In the genomic region with DNA sequence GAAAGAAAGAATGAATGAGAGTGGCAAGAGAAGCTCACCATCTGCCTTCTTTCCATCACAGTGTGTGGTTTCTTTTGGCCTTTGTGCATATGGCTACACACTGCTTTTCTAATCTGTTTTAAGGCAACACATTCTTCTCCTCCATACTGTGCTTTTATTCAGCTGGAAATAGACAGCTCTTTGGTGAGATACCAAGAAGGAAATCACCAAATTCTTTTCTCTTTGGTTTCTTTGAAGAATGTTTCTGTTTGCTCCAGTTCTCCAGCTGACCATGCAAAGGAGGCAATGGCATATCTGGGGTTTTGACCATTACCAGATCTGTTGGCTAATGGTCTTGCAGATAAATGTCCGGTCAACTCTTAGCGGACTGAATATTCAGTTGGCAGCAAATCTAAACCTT, we compare ENCODE assay signal across 18 cellular contexts. TPM values are rescaled to one million over a fixed set of nuclear protein-coding genes. Genes with fewer than 3 reads are reported as not detected.
DNase-seq lines count a peak whose midpoint lies in the region; ATAC-seq and TF ChIP-seq lines count a peak whose summit lies in the region.
"Had no signal": no experiment of that assay in that cellular context is flagged by ENCODE, and none has a peak within 500 bp of the region (broad histone marks: within the 10 kb centered on the region; RNA-seq: fewer than 3 reads in every experiment).

No MANE protein-coding gene starts in this region.

- intact Hi-C loops in left ventricle myocardium inferior (cut with micrococcal nuclease): no loop called here
- intact Hi-C loops in Right ventricle myocardium inferior (cut with DNase I): no loop called here
- intact Hi-C loops in left lung (cut with DNase I): no loop called here

- H3K27ac ChIP-seq in left ventricle myocardium inferior (replicated peaks) (peak overlapping the region; percentile 8), left lung (no peak overlapping the region)
- H3K27ac ChIP-seq: C4-2B, GM23248 had no signal

- no peaks in the 10 kb centered on the region for H3K9me3 ChIP-seq in left ventricle myocardium inferior (replicated peaks)
- H3K9me3 ChIP-seq in left lung: no peaks in the 10 kb centered on the region
- H3K9me3 ChIP-seq: BE2C had no signal

- H3K27me3 ChIP-seq in left ventricle myocardium inferior (ENCODE audit: low read depth): no peaks in the 10 kb centered on the region
- no peaks in the 10 kb centered on the region for H3K27me3 ChIP-seq in left lung
- H3K27me3 ChIP-seq: BE2C had no signal

- no peak for TF ChIP-seq CTCF in left ventricle myocardium inferior (IDR thresholded peaks at IDR 0.05; ENCODE audit: borderline replicate concordance)
- no peak for TF ChIP-seq CTCF in left lung (IDR thresholded peaks at IDR 0.05)

- H3K4me3 ChIP-seq in left ventricle myocardium inferior (no peak overlapping the region), left lung (no peak overlapping the region)
- H3K4me3 ChIP-seq: GM12878, GM23248 had no signal

- DNase-seq in left ventricle myocardium inferior (no peak), Right ventricle myocardium inferior (ENCODE audit: missing footprints) (no peak), astrocyte of the hippocampus (ENCODE audit: low read depth, low spot score) (peak; percentile 30), left lung (no peak), NCI-H1694 treated with DMSO at 0.1 percent for 48 hours (lab: John Stamatoyannopoulos, UW) (no peak), Ammon's horn (ENCODE audit: low spot score) (no peak), SKM-1 (lab: John Stamatoyannopoulos, UW; ENCODE audit: unreplicated experiment) (no peak)
- DNase-seq: 8988T; BE2C; CD4-positive, alpha-beta memory T cell; COR-L47; GM23248; H7; KG1 had no signal

- H3K4me1 ChIP-seq in left ventricle myocardium inferior (peaks cover 28% of the 10 kb centered on the region), left lung (no peaks in the 10 kb centered on the region)
- H3K4me1 ChIP-seq: BE2C had no signal

- no peak for ATAC-seq in Right ventricle myocardium inferior
- ATAC-seq in left lung: peak; percentile 33
- ATAC-seq: GM12878 had no signal

- H3K36me3 ChIP-seq in left ventricle myocardium inferior: peaks cover 22% of the 10 kb centered on the region
- H3K36me3 ChIP-seq in left lung: no peaks in the 10 kb centered on the region
- H3K36me3 ChIP-seq: BE2C had no signal

RNA-seq across cellular contexts. Expression of gene NGF, which starts 49.2 kb away (rescaled TPM):
- 5.3 TPM for total RNA-seq in left ventricle myocardium inferior
- 4.9 TPM for total RNA-seq in Right ventricle myocardium inferior
- 1 to 10 TPM; 1.0 to 1.3 TPM for total RNA-seq in left lung
- total RNA-seq: CD4-positive, alpha-beta memory T cell; G401; GM12878; HT-29 had no signal
